In genomic region chr6:170420791-170421776, GRCh38 we compare ENCODE assay signal across 21 cellular contexts.
"Had no signal": no experiment of that assay in that cellular context is flagged by ENCODE, and none has a peak within 500 bp of the region (broad histone marks: within the 10 kb centered on the region; RNA-seq: fewer than 3 reads in every experiment).

No MANE protein-coding gene starts in this region.

- H3K27ac ChIP-seq: gastrocnemius medialis, left ventricle myocardium inferior, parathyroid adenoma had no signal

- H3K4me1 Mint-ChIP-seq: activated naive CD4-positive, alpha-beta T cell treated with anti-CD3 and anti-CD28 coated beads, Interleukin-2, amount 50 U/mL, for 24 hours; nephron had no signal

- H3K79me2 ChIP-seq: parathyroid adenoma had no signal

- H2AFZ ChIP-seq: parathyroid adenoma had no signal

- DNase-seq: activated CD4-positive, alpha-beta T cell treated with anti-CD3 and anti-CD28 coated beads for 1 hour; activated CD4-positive, alpha-beta T cell treated with anti-CD3 and anti-CD28 coated beads, Interleukin-2, amount 50 U/mL, for 1 hour; activated CD8-positive, alpha-beta T cell treated with anti-CD3 and anti-CD28 coated beads, Interleukin-2, amount 10 ng/mL, durations not matched to agents 7 days and 5 days; activated gamma-delta T cell treated with Interleukin-2 at 50 U/mL for 16 hours; activated T-cell treated with anti-CD3 and anti-CD28 coated beads, Interleukin-2, amount 50 U/mL, for 1 hour; anterior cingulate cortex; central memory CD4-positive, alpha-beta T cell; effector memory CD4-positive, alpha-beta T cell; gastrocnemius medialis; hippocampal formation; left ventricle myocardium inferior; midbrain; right cardiac atrium; stimulated activated CD4-positive, alpha-beta T cell treated with anti-CD3 and anti-CD28 coated beads, Interleukin-12 subunit alpha, Interleukin-12 subunit beta, amount 100 ng/mL, for 4 hours; trophoblast cell had no signal

- H3K4me3 Mint-ChIP-seq: activated CD8-positive, alpha-beta T cell treated with anti-CD3 and anti-CD28 coated beads, Interleukin-2, amount 10 ng/mL, durations not matched to agents 7 days and 5 days; activated naive CD4-positive, alpha-beta T cell treated with anti-CD3 and anti-CD28 coated beads, Interleukin-2, amount 50 U/mL, for 24 hours; brain; nephron had no signal

- ATAC-seq: activated CD8-positive, alpha-beta T cell treated with anti-CD3 and anti-CD28 coated beads, Interleukin-2, amount 10 ng/mL, durations not matched to agents 7 days and 5 days; gastrocnemius medialis; right cardiac atrium had no signal

- H3K4me3 ChIP-seq: gastrocnemius medialis, left ventricle myocardium inferior had no signal

- H3K27ac Mint-ChIP-seq: activated CD8-positive, alpha-beta T cell treated with anti-CD3 and anti-CD28 coated beads, Interleukin-2, amount 10 ng/mL, durations not matched to agents 7 days and 5 days; activated naive CD4-positive, alpha-beta T cell treated with anti-CD3 and anti-CD28 coated beads, Interleukin-2, amount 50 U/mL, for 24 hours; nephron had no signal

- H3K36me3 ChIP-seq: gastrocnemius medialis, left ventricle myocardium inferior had no signal

- H3K9ac ChIP-seq: parathyroid adenoma had no signal

- H3K36me3 Mint-ChIP-seq: activated naive CD4-positive, alpha-beta T cell treated with anti-CD3 and anti-CD28 coated beads, Interleukin-2, amount 50 U/mL, for 24 hours had no signal

- H3K9me3 Mint-ChIP-seq: activated naive CD4-positive, alpha-beta T cell treated with anti-CD3 and anti-CD28 coated beads, Interleukin-2, amount 50 U/mL, for 24 hours; nephron had no signal

- H3K9me3 ChIP-seq: gastrocnemius medialis, left ventricle myocardium inferior had no signal

- H3K4me1 ChIP-seq: gastrocnemius medialis, left ventricle myocardium inferior, parathyroid adenoma had no signal

- FAIRE-seq: colon, TTC549 had no signal
